Comparison of ENCODE assay signal across 14 cellular contexts in genomic region chr17:83089322-83090156, GRCh38. TPM values are rescaled to one million over a fixed set of nuclear protein-coding genes. Genes with fewer than 3 reads are reported as not detected.
DNase-seq lines count a peak whose midpoint lies in the region; ATAC-seq, FAIRE-seq and TF ChIP-seq lines count a peak whose summit lies in the region.
"Had no signal": no experiment of that assay in that cellular context is flagged by ENCODE, and none has a peak within 500 bp of the region (broad histone marks: within the 10 kb centered on the region; RNA-seq: fewer than 3 reads in every experiment).

No MANE protein-coding gene starts in this region.

- no peak for TF ChIP-seq EP300 in HepG2 (IDR thresholded peaks at IDR 0.05; ENCODE audit: low read depth in 2 of 2, low read length in 2 of 2)
- TF ChIP-seq EP300 in HepG2 (CRISPR knock-in tag; IDR thresholded peaks at IDR 0.05; ENCODE audit: borderline replicate concordance) = no peak

- no TSS peak for BruUV-seq in HepG2 (replicated peaks; lab: Mats Ljungman, UMichigan)

- CTCF ChIA-PET in HepG2 (lab: Yijun Ruan, JAX; ENCODE audit: low intra/inter-chr PET ratio, low total read pairs) = no interaction called here

- H3K36me3 ChIP-seq in body of pancreas (replicated peaks in 1 of 2; ENCODE audit: insufficient read depth in 1 of 2, low read depth in 2 of 2) = peaks cover 0 to 2% of the 10 kb centered on the region in 2 donors
- H3K36me3 ChIP-seq in HepG2 (replicated peaks in 1 of 2; ENCODE audit: control insufficient read depth in 1 of 2, insufficient read depth in 2 of 2, low read length in 2 of 2) = no peaks in the 10 kb centered on the region

- peaks cover 5% of the 10 kb centered on the region for H3K4me1 Mint-ChIP-seq in stimulated activated memory B cell treated with anti-CD40 and anti-IgM and Interleukin-4, amounts not matched to agents 10 μg/mL and 1 μg/mL and 100 μg/mL, for 72 hours

- TF ChIP-seq POLR2A in body of pancreas (IDR thresholded peaks at IDR 0.05) (no peak), HepG2 (IDR thresholded peaks at IDR 0.05; ENCODE audit: insufficient read depth in 1 of 2, low read depth in 2 of 2, low read length in 2 of 2) (no peak)

- H3K79me2 ChIP-seq in HepG2 (ENCODE audit: insufficient read depth, low read length) = no peaks in the 10 kb centered on the region

- H3K27me3 ChIP-seq in body of pancreas = no peaks in the 10 kb centered on the region
- peaks cover 14 to 60% of the 10 kb centered on the region in 2 experiments; a peak in 4 of 5 replicates for H3K27me3 ChIP-seq in HepG2 (ENCODE audit: control insufficient read depth in 1 of 2, insufficient read depth in 2 of 2, low read length in 2 of 2)
- H3K27me3 ChIP-seq: upper lobe of left lung had no signal

- 65 to 69% methylated on average over 33 to 45 of the region's 49 CpGs for WGBS in body of pancreas, 2 donors
- WGBS in HepG2 (ENCODE audit: low lambda C conversion rate) = 33% methylated on average over 33 of the region's 49 CpGs

- no peak overlapping the region for H3K27ac Mint-ChIP-seq in stimulated activated memory B cell treated with anti-CD40 and anti-IgM and Interleukin-4, amounts not matched to agents 10 μg/mL and 1 μg/mL and 100 μg/mL, for 72 hours
- H3K27ac Mint-ChIP-seq: T-helper 2 cell treated with Interferon-gamma antibody and Interleukin-4, amounts not matched to agents 5 μg/mL and 100 μg/mL, for 36 hours had no signal

- H3K36me3 Mint-ChIP-seq in stimulated activated memory B cell treated with anti-CD40 and anti-IgM and Interleukin-4, amounts not matched to agents 10 μg/mL and 1 μg/mL and 100 μg/mL, for 72 hours = peaks cover 32% of the 10 kb centered on the region

- H3K4me2 ChIP-seq in HepG2 (ENCODE audit: low read depth, low read length) = no peak overlapping the region

- no peak overlapping the region for H3K9ac ChIP-seq in HepG2 (ENCODE audit: insufficient read depth, low read depth, low read length)

- no peak for FAIRE-seq in HepG2 (lab: Jason Lieb, UNC)
- FAIRE-seq: A204.1 had no signal

- TF ChIP-seq RAD21 in HepG2 (CRISPR knock-in tag; IDR thresholded peaks at IDR 0.05) = no peak

- in situ Hi-C loops in HepG2 (cut with HindIII; ENCODE audit: extremely low pct_ligation_motif_present, low pct_unique_long_range_greater_than_20kb) = no loop called here

- no peak overlapping the region for H2AFZ ChIP-seq in HepG2 (ENCODE audit: low read length)

- H3K4me1 ChIP-seq in body of pancreas (peaks cover 43% of the 10 kb centered on the region), HepG2 (ENCODE audit: insufficient read depth, low read length) (peaks cover 24% of the 10 kb centered on the region)

- ATAC-seq in body of pancreas = no peak
- ATAC-seq in HepG2 = no peak
- peak; percentile 58 for ATAC-seq in stimulated activated memory B cell treated with anti-CD40 and anti-IgM and Interleukin-4, amounts not matched to agents 10 μg/mL and 1 μg/mL and 100 μg/mL, for 72 hours
- no peak for ATAC-seq in HG02759 (IDR thresholded peaks at IDR 0.05; ENCODE audit: unreplicated experiment)

- H3K9me3 Mint-ChIP-seq in stimulated activated memory B cell treated with anti-CD40 and anti-IgM and Interleukin-4, amounts not matched to agents 10 μg/mL and 1 μg/mL and 100 μg/mL, for 72 hours = no peaks in the 10 kb centered on the region
- H3K9me3 Mint-ChIP-seq: T-helper 2 cell treated with Interferon-gamma antibody and Interleukin-4, amounts not matched to agents 5 μg/mL and 100 μg/mL, for 36 hours had no signal

- H3K4me3 Mint-ChIP-seq in stimulated activated memory B cell treated with anti-CD40 and anti-IgM and Interleukin-4, amounts not matched to agents 10 μg/mL and 1 μg/mL and 100 μg/mL, for 72 hours = no peak overlapping the region
- H3K4me3 Mint-ChIP-seq: T-helper 2 cell treated with Interferon-gamma antibody and Interleukin-4, amounts not matched to agents 5 μg/mL and 100 μg/mL, for 36 hours had no signal

- POLR2A ChIA-PET in HepG2 (lab: Yijun Ruan, JAX) = no interaction called here

- no peak overlapping the region for H3K4me3 ChIP-seq in body of pancreas
- H3K4me3 ChIP-seq in HepG2 (replicated peaks in 1 of 3; ENCODE audit: insufficient read depth in 1 of 3, low read depth in 2 of 3, low read length in 3 of 3) = no peak overlapping the region
- H3K4me3 ChIP-seq: upper lobe of left lung had no signal

- H3K9me3 ChIP-seq in body of pancreas (no peaks in the 10 kb centered on the region), HepG2 (ENCODE audit: low read length) (no peaks in the 10 kb centered on the region)
- H3K9me3 ChIP-seq: upper lobe of left lung had no signal

- H3K27me3 Mint-ChIP-seq in stimulated activated memory B cell treated with anti-CD40 and anti-IgM and Interleukin-4, amounts not matched to agents 10 μg/mL and 1 μg/mL and 100 μg/mL, for 72 hours = no peaks in the 10 kb centered on the region

- H3K27ac ChIP-seq in body of pancreas = peak overlapping the region; percentile 25 to 57 (median 44)
- no peak overlapping the region for H3K27ac ChIP-seq in HepG2 (ENCODE audit: extremely low read length, insufficient read depth, low read length)

- DNase-seq in SIG-M5 treated with dmso at 0.1 percent for 504 hours (lab: John Stamatoyannopoulos, UW; ENCODE audit: unreplicated experiment) = peak; percentile 71
- no peak for DNase-seq in SIG-M5 (lab: John Stamatoyannopoulos, UW)
- DNase-seq in body of pancreas = no peak
- DNase-seq in HepG2 (ENCODE audit: low spot score) = no peak
- DNase-seq in SW480 (ENCODE audit: low spot score) = no peak
- DNase-seq in NCI-H69 (lab: John Stamatoyannopoulos, UW) = no peak
- DNase-seq: activated CD4-positive, alpha-beta T cell treated with anti-CD3 and anti-CD28 coated beads, Interleukin-2, amount 50 U/mL, for 48 hours; activated gamma-delta T cell treated with Interleukin-2 at 50 U/mL for 16 hours; Kasumi-1 had no signal

- peaks cover 4% of the 10 kb centered on the region; the same call in 1 of the 2 replicates for H4K20me1 ChIP-seq in HepG2 (ENCODE audit: insufficient read depth, low read length)

- intact Hi-C loops in body of pancreas (cut with DNase I) = no loop called here
- intact Hi-C loops in HepG2 (cut with micrococcal nuclease; ENCODE audit: unreplicated experiment) = no loop called here

- TF ChIP-seq CTCF in body of pancreas (IDR thresholded peaks at IDR 0.05) (no peak), HepG2 (CRISPR knock-in tag; IDR thresholded peaks at IDR 0.05) (no peak)

TF ChIP-seq in HepG2, 621 proteins besides CTCF, POLR2A, EP300 and RAD21:
- no peak for TF ChIP-seq PHB2 (IDR thresholded peaks at IDR 0.05; ENCODE audit: partially characterized antibody)
- peak; percentile 84 for TF ChIP-seq BHLHE40 (IDR thresholded peaks at IDR 0.05; ENCODE audit: low read length)

RNA-seq across cellular contexts. Expression of gene METRNL, which starts 10.1 kb away (rescaled TPM):
- 10 to 100 TPM; 21.3 to 26.4 TPM for total RNA-seq in body of pancreas
- 0.66 and 1.2 TPM in 2 replicates for total RNA-seq in HepG2 (2016; rRNA removed; fragmentation: Illumina TruSeq; extraction: Trizol)
- total RNA-seq in HepG2 (2016; cell fraction: cytosol; rRNA removed; fragmentation: Illumina TruSeq; extraction: Trizol; ENCODE audit: low read depth) = 0.81 and 1.1 TPM in 2 replicates
- total RNA-seq in HepG2 (2016; cell fraction: insoluble cytoplasmic fraction; rRNA removed; fragmentation: Illumina TruSeq; extraction: Trizol) = 0.56 and 1.0 TPM in 2 replicates
- total RNA-seq in HepG2 (2016; cell fraction: membrane; rRNA removed; fragmentation: Illumina TruSeq; extraction: Trizol) = 1.7 and 2.2 TPM in 2 replicates
- 0.31 TPM in 1 of 2 replicates, not detected in the other for total RNA-seq in HepG2 (2016; cell fraction: nucleus; rRNA removed; fragmentation: Illumina TruSeq; extraction: Trizol)
- 0.84 and 1.4 TPM in 2 replicates for polyA plus RNA-seq in HepG2 (2011; rRNA removed)
- polyA plus RNA-seq in HepG2 (2011; cell fraction: cytosol; rRNA removed) = 2.1 and 2.5 TPM in 2 replicates
- polyA plus RNA-seq in HepG2 (2011; cell fraction: nucleus; rRNA removed) = 1.2 and 1.8 TPM in 2 replicates
- polyA plus RNA-seq in HepG2 (2012) = 0.23 and 0.79 TPM in 2 replicates
- 1.1 and 1.2 TPM in 2 replicates for polyA plus RNA-seq in HepG2 (2016; cell fraction: cytosol; fragmentation: Illumina TruSeq; extraction: Trizol; ENCODE audit: low read depth)
- 0.69 and 0.92 TPM in 2 replicates for polyA plus RNA-seq in HepG2 (2016; cell fraction: insoluble cytoplasmic fraction; fragmentation: Illumina TruSeq; extraction: Trizol; ENCODE audit: low read depth)
- 2.1 TPM in 2 replicates for polyA plus RNA-seq in HepG2 (2016; cell fraction: membrane; fragmentation: Illumina TruSeq; extraction: Trizol; ENCODE audit: low read depth)
- 1.2 and 1.3 TPM in 2 replicates for polyA plus RNA-seq in HepG2 (2016; cell fraction: nucleus; fragmentation: Illumina TruSeq; extraction: Trizol; ENCODE audit: insufficient read depth, low read depth)
- 2.5 and 12.3 TPM in 2 replicates for polyA minus RNA-seq in HepG2 (2011; rRNA and poly(A)+ RNA removed; ENCODE audit: low replicate concordance)
- 2.9 and 4.6 TPM in 2 replicates for polyA minus RNA-seq in HepG2 (2011; cell fraction: cytosol; rRNA and poly(A)+ RNA removed)
- 0.87 and 1.4 TPM in 2 replicates for polyA minus RNA-seq in HepG2 (2011; cell fraction: nucleus; rRNA and poly(A)+ RNA removed)

Comparison
In these comparisons a context has a peak if more than half of its experiments do, and no peak if none do; other contexts are left out.
1. RNA of gene METRNL, which starts 10.1 kb away (total RNA-seq): 21.3 to 26.4 TPM in body of pancreas; 0.31 to 2.2 TPM in HepG2; every median in the first group is over 4 times any median in the second.